Comparison of ENCODE assay signal across 15 cellular contexts in the genomic region with DNA sequence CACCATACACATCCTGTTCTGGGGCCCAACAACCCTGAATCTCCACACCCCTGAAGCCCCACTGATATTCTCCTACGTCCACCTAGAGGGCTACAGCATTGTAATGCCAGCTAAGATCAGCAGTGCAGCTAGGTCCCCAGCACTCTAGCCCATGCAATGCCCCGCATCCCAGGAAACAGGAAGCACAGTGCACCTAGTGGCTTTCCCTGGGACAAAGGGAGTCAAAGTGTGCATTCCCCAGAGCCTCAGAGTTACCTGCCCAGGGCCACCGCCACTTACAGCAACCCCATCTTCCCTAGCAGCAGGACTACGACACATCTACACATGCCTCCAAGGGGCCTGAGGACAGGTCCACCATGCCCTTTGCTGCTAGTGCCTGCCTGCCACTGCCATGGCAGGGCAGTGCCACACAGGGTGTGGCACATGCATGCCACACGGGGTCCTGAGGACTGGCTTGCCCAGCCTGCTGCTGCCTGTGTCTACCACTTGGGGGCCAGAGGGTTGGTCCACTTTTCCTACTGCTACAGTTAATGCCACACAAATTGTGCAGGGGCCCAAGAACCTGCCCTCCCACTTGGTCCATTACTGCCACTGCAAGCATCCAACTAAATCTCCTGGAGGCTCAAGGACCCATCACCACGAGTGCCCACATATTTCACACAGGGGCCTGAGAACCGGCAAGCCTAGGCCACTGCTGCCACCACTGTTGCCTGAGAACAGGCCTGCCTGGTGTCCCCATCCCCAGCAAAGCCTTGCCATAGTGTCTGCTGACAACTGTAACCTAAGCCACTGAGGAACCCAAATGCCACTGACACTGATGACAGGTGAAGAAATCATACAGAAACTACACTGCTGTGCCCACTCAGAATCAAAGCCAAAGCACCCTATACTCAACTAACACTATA. TPM values are rescaled to one million over a fixed set of nuclear protein-coding genes. Genes with fewer than 3 reads are reported as not detected.
DNase-seq lines count a peak whose midpoint lies in the region; ATAC-seq and TF ChIP-seq lines count a peak whose summit lies in the region.
"Had no signal": no experiment of that assay in that cellular context is flagged by ENCODE, and none has a peak within 500 bp of the region (broad histone marks: within the 10 kb centered on the region; RNA-seq: fewer than 3 reads in every experiment).

No MANE protein-coding gene starts in this region.

- H4K20me1 ChIP-seq in SU-DHL-6 (ENCODE audit: low read depth, low read length) = no peaks in the 10 kb centered on the region

- H3K27me3 Mint-ChIP-seq in stimulated activated naive B cell treated with anti-CD40 and anti-IgM and Interleukin-4, amounts not matched to agents 10 μg/mL and 1 μg/mL and 100 μg/mL, for 72 hours = no peaks in the 10 kb centered on the region

- no peak overlapping the region for H3K27ac ChIP-seq in SU-DHL-6 (ENCODE audit: low read depth, low read length)
- H3K27ac ChIP-seq: gastroesophageal sphincter, Peyer's patch, thoracic aorta had no signal

- no peaks in the 10 kb centered on the region for H3K9me2 ChIP-seq in SU-DHL-6 (replicated peaks; ENCODE audit: insufficient read depth, low read length)

- ATAC-seq in stimulated activated naive B cell treated with anti-CD40 and anti-IgM and Interleukin-4, amounts not matched to agents 10 μg/mL and 1 μg/mL and 100 μg/mL, for 72 hours (replicated peaks) = peak; percentile 53 to 73
- no peak for ATAC-seq in GM19324 (IDR thresholded peaks at IDR 0.05; ENCODE audit: low FRiP score, unreplicated experiment)
- ATAC-seq: gastroesophageal sphincter had no signal

- H3F3A ChIP-seq in SU-DHL-6 (ENCODE audit: insufficient read depth) = 0 out of 2 replicates have a peak, but pooled peaks cover 3% of the 10 kb centered on the region

- peaks cover 23 to 43% of the 10 kb centered on the region in 2 donors for H3K4me1 Mint-ChIP-seq in stimulated activated naive B cell treated with anti-CD40 and anti-IgM and Interleukin-4, amounts not matched to agents 10 μg/mL and 1 μg/mL and 100 μg/mL, for 72 hours

- H3K79me2 ChIP-seq in SU-DHL-6 (ENCODE audit: insufficient read depth, low read length) = peaks cover 96% of the 10 kb centered on the region

- H3K36me3 Mint-ChIP-seq in stimulated activated naive B cell treated with anti-CD40 and anti-IgM and Interleukin-4, amounts not matched to agents 10 μg/mL and 1 μg/mL and 100 μg/mL, for 72 hours = peaks cover 25 to 55% of the 10 kb centered on the region in 2 donors

- no peak overlapping the region for H3K4me2 ChIP-seq in SU-DHL-6 (ENCODE audit: low read depth, low read length, poor library complexity, severe bottlenecking)

- peaks cover 53% of the 10 kb centered on the region for H3K36me3 ChIP-seq in SU-DHL-6 (ENCODE audit: low read length)
- H3K36me3 ChIP-seq: gastroesophageal sphincter, Peyer's patch, thoracic aorta had no signal

- H3K27me3 ChIP-seq in SU-DHL-6 (ENCODE audit: low read length) = no peaks in the 10 kb centered on the region
- H3K27me3 ChIP-seq: gastroesophageal sphincter, Peyer's patch had no signal

- DNase-seq in activated CD4-positive, alpha-beta T cell treated with anti-CD3 and anti-CD28 coated beads for 48 hours = peak; percentile 6
- DNase-seq in activated CD4-positive, alpha-beta T cell treated with anti-CD3 and anti-CD28 coated beads for 4 hours = no peak
- DNase-seq in fibroblast of pulmonary artery (ENCODE audit: low read depth) = no peak
- DNase-seq in stimulated activated naive B cell treated with anti-CD40 and anti-IgM and Interleukin-4, amounts not matched to agents 10 μg/mL and 1 μg/mL and 100 μg/mL, for 72 hours = no peak
- DNase-seq in cardiac septum (ENCODE audit: low spot score) = no peak
- no peak for DNase-seq in superior temporal gyrus (ENCODE audit: extremely low spot score)
- DNase-seq: ACHN, KBM-7, NCI-H1436 treated with DMSO at 0.1 percent for 48 hours, NCI-H510A, Peyer's patch had no signal

- no peak overlapping the region for H3K9ac ChIP-seq in SU-DHL-6 (ENCODE audit: low read length)

- no peak overlapping the region for H3K4me3 Mint-ChIP-seq in stimulated activated naive B cell treated with anti-CD40 and anti-IgM and Interleukin-4, amounts not matched to agents 10 μg/mL and 1 μg/mL and 100 μg/mL, for 72 hours

- H3K9me3 ChIP-seq in SU-DHL-6 (ENCODE audit: insufficient read depth, low read length) = no peaks in the 10 kb centered on the region

- H2AFZ ChIP-seq in SU-DHL-6 (ENCODE audit: low read depth, low read length, severe bottlenecking) = no peak overlapping the region

- no peak overlapping the region for H3K4me3 ChIP-seq in SU-DHL-6 (ENCODE audit: insufficient read depth, low read length, poor library complexity, severe bottlenecking)
- no peak overlapping the region for H3K4me3 ChIP-seq in fibroblast of pulmonary artery (replicated peaks; ENCODE audit: low read depth, low read length)
- H3K4me3 ChIP-seq: gastroesophageal sphincter, Peyer's patch, thoracic aorta had no signal

- peak overlapping the region; percentile 75 for H3K27ac Mint-ChIP-seq in stimulated activated naive B cell treated with anti-CD40 and anti-IgM and Interleukin-4, amounts not matched to agents 10 μg/mL and 1 μg/mL and 100 μg/mL, for 72 hours

- TF ChIP-seq CTCF in SU-DHL-6 (IDR thresholded peaks at IDR 0.05; ENCODE audit: insufficient read depth, low read length, poor library complexity, severe bottlenecking) (peak; percentile 33), fibroblast of pulmonary artery (IDR thresholded peaks at IDR 0.05; ENCODE audit: low read length, missing control alignments) (peak; percentile 20)

- intact Hi-C loops in cardiac septum (cut with DNase I) = no loop called here

- peaks cover 21 to 22% of the 10 kb centered on the region in 2 donors for H3K9me3 Mint-ChIP-seq in stimulated activated naive B cell treated with anti-CD40 and anti-IgM and Interleukin-4, amounts not matched to agents 10 μg/mL and 1 μg/mL and 100 μg/mL, for 72 hours

RNA-seq across cellular contexts. Expression of a gene that starts 23.7 kb away (rescaled TPM):
- 1.2 TPM for total RNA-seq in cardiac septum

RNA-seq across cellular contexts. Expression of a gene that starts 28.3 kb away (rescaled TPM):
- total RNA-seq in cardiac septum = 4.9 TPM

RNA-seq across cellular contexts. Expression of a gene that starts 34.7 kb away (rescaled TPM):
- total RNA-seq in cardiac septum = 26.1 TPM

RNA-seq across cellular contexts. Expression of a gene that starts 50.1 kb away (rescaled TPM):
- 0.22 TPM for total RNA-seq in cardiac septum
